In genomic region chr19:8361921-8362793, GRCh38 we compare ENCODE assay signal across 8 cellular contexts. TPM values are rescaled to one million over a fixed set of nuclear protein-coding genes. Genes with fewer than 3 reads are reported as not detected.
DNase-seq lines count a peak whose midpoint lies in the region; ATAC-seq and TF ChIP-seq lines count a peak whose summit lies in the region.

No MANE protein-coding gene starts in this region.

- H3K27me3 Mint-ChIP-seq in HFFc6 (ENCODE audit: insufficient read depth), result peaks cover 2% of the 10 kb centered on the region

- H3K27me3 ChIP-seq in AG04450 (ENCODE audit: control insufficient read depth, insufficient read depth, low read length) (peaks cover 3% of the 10 kb centered on the region), SJSA1 (replicated peaks) (no peaks in the 10 kb centered on the region), esophagus (ENCODE audit: control insufficient read depth in 1 of 2, insufficient read depth in 2 of 2, low read length in 2 of 2) (no peaks in the 10 kb centered on the region), muscle layer of colon (ENCODE audit: control insufficient read depth in 1 of 2, insufficient read depth in 2 of 2, low read length in 2 of 2) (no peaks in the 10 kb centered on the region)

- H3K4me3 Mint-ChIP-seq in HFFc6, result peak overlapping the region; percentile 69

- no peak for ATAC-seq in GM21737 (IDR thresholded peaks at IDR 0.05; ENCODE audit: unreplicated experiment)

- H3K27ac Mint-ChIP-seq in HFFc6, result peak overlapping the region; percentile 77

- no peaks in the 10 kb centered on the region for H3K9me3 Mint-ChIP-seq in HFFc6

- H3K36me3 ChIP-seq in SJSA1 (no peaks in the 10 kb centered on the region), esophagus (ENCODE audit: control insufficient read depth in 2 of 2, insufficient read depth in 2 of 2, low read length in 1 of 2) (no peaks in the 10 kb centered on the region), muscle layer of colon (ENCODE audit: insufficient read depth, low read length) (no peaks in the 10 kb centered on the region)

- peaks cover 32% of the 10 kb centered on the region for H3K4me1 Mint-ChIP-seq in HFFc6 (ENCODE audit: low read depth)

- H3K4me1 ChIP-seq in SJSA1 (replicated peaks) (peaks cover 32% of the 10 kb centered on the region), esophagus (ENCODE audit: control insufficient read depth in 2 of 2, insufficient read depth in 2 of 2, low read length in 1 of 2) (peaks cover 0 to 11% of the 10 kb centered on the region in 2 donors), muscle layer of colon (ENCODE audit: insufficient read depth, low read length) (peaks cover 28% of the 10 kb centered on the region)

- no peak for TF ChIP-seq CTCF in AG04450 (IDR thresholded peaks at IDR 0.05; ENCODE audit: low read depth, low read length)
- TF ChIP-seq CTCF in HFFc6 (IDR thresholded peaks at IDR 0.05), result no peak
- TF ChIP-seq CTCF in GM10248 (IDR thresholded peaks at IDR 0.05; ENCODE audit: control extremely low read depth, extremely low read depth, low read depth, missing control alignments), result no peak
- no peak for TF ChIP-seq CTCF in GM10266 (IDR thresholded peaks at IDR 0.05; ENCODE audit: control insufficient read depth, insufficient read depth, low read depth, missing control alignments)

- H3K27ac ChIP-seq in AG04450 (ENCODE audit: low read depth, low read length), result peak overlapping the region; percentile 84
- H3K27ac ChIP-seq in SJSA1, result 0 out of 2 replicates have a peak overlapping the region, but pooled peaks have one; percentile 20
- peak overlapping the region; percentile 98 for H3K27ac ChIP-seq in esophagus (ENCODE audit: low read depth in 2 of 2, low read length in 1 of 2)
- H3K27ac ChIP-seq in muscle layer of colon (ENCODE audit: low read depth, low read length), result peak overlapping the region; percentile 78

- no peaks in the 10 kb centered on the region for H3K36me3 Mint-ChIP-seq in HFFc6 (ENCODE audit: low read depth)

- H3K9me3 ChIP-seq in AG04450 (ENCODE audit: control insufficient read depth, insufficient read depth, low read length) (peaks cover 5% of the 10 kb centered on the region; the same call in 1 of the 2 replicates), SJSA1 (replicated peaks) (peaks cover 5% of the 10 kb centered on the region), esophagus (ENCODE audit: control insufficient read depth in 2 of 2, insufficient read depth in 1 of 2, low read depth in 1 of 2, low read length in 1 of 2) (no peaks in the 10 kb centered on the region), muscle layer of colon (ENCODE audit: low read length) (no peaks in the 10 kb centered on the region)

- DNase-seq in AG04450 (ENCODE audit: low read depth, low spot score) (peak; percentile 94), HFFc6 (peak; percentile 98), SJSA1 (ENCODE audit: low read depth in 1 of 2, low spot score in 2 of 2) (peak; percentile 84 to 95), GM10248 (ENCODE audit: extremely low spot score) (no peak), GM10266 (ENCODE audit: extremely low spot score) (no peak)

- POLR2A ChIA-PET in AG04450 (lab: Yijun Ruan, JAX) (interaction anchor here (0.7 to 3.8 kb wide), 6 partner anchors 8 to 62 kb away, joined by 4 to 21 read pairs (median 4); partner anchors contain the start of genes MARCHF2, NDUFA7, RAB11B and RPS28), GM10248 (lab: Yijun Ruan, JAX) (no interaction called here)

- H3K9ac ChIP-seq in muscle layer of colon (ENCODE audit: low read length), result no peak overlapping the region

- no peak overlapping the region for H3K4me3 ChIP-seq in AG04450 (ENCODE audit: low read depth, low read length)
- no peak overlapping the region for H3K4me3 ChIP-seq in SJSA1
- H3K4me3 ChIP-seq in esophagus (ENCODE audit: low read depth in 1 of 2, low read length in 2 of 2), result no peak overlapping the region
- H3K4me3 ChIP-seq in muscle layer of colon (ENCODE audit: low read depth in 1 of 2, low read length in 2 of 2), result no peak overlapping the region

- CTCF ChIA-PET in AG04450 (lab: Charles Lee) (interaction anchor here (0.8 to 2.1 kb wide), 4 partner anchors 9 to 219 kb away, joined by 3 to 12 read pairs (median 5); no protein-coding TSS in a partner anchor), GM10248 (lab: Yijun Ruan, JAX) (interaction anchor here (1.3 to 2.8 kb wide), 2 partner anchors 8 to 35 kb away, joined by 3 to 19 read pairs; no protein-coding TSS in a partner anchor)

- WGBS in esophagus, 2 donors, result 24 to 27% methylated on average over 12 of the region's 12 CpGs

RNA-seq across cellular contexts. Expression of gene ANGPTL4, which starts 1.8 kb away (rescaled TPM):
- polyA plus RNA-seq in AG04450 (2011; rRNA removed), result 1.3 and 1.7 TPM in 2 replicates
- 0.43 and 0.83 TPM in 2 replicates for polyA minus RNA-seq in AG04450 (2011; rRNA and poly(A)+ RNA removed)
- 1 to 10 TPM; 1.5 to 9.8 (median 2.0) TPM for total RNA-seq in HFFc6 (2021; fragmentation: NEBNext Ultra II Directional; extraction: Animal tissue kit (Norgen Biotek cat#: 25700))
- total RNA-seq in SJSA1 (2014; rRNA removed; shearing (Covaris generic)), result 1.5 and 3.4 TPM in 2 replicates
- 100 to 1,000 TPM in 1 of 2 donors, 10 to 100 TPM in 1; 27.2 to 126 TPM for polyA plus RNA-seq in esophagus

RNA-seq across cellular contexts. Expression of gene KANK3, which starts 19.1 kb away (rescaled TPM):
- polyA plus RNA-seq in AG04450 (2011; rRNA removed) (0.07 TPM in 1 of 2 replicates, not detected in the other), esophagus (1 to 10 TPM; 4.2 to 5.2 TPM)
- polyA minus RNA-seq in AG04450 (2011; rRNA and poly(A)+ RNA removed), result not detected in 2 replicates
- under 1 TPM in 2 of 6 experiments, not detected in 4; 0.26 to 0.30 TPM for total RNA-seq in HFFc6 (2021; fragmentation: NEBNext Ultra II Directional; extraction: Animal tissue kit (Norgen Biotek cat#: 25700))
- total RNA-seq in SJSA1 (2014; rRNA removed; shearing (Covaris generic)), result not detected in 2 replicates

RNA-seq across cellular contexts. Expression of gene RAB11B, which starts 28.0 kb away (rescaled TPM):
- polyA plus RNA-seq in AG04450 (2011; rRNA removed) (25.3 and 37.6 TPM in 2 replicates), esophagus (10 to 100 TPM; 60.8 to 75.3 TPM)
- polyA minus RNA-seq in AG04450 (2011; rRNA and poly(A)+ RNA removed), result 18.3 and 22.0 TPM in 2 replicates
- total RNA-seq in HFFc6 (2021; fragmentation: NEBNext Ultra II Directional; extraction: Animal tissue kit (Norgen Biotek cat#: 25700)), result 100 to 1,000 TPM in 1 of 6 experiments, 10 to 100 TPM in 5; 82.5 to 107 (median 92.4) TPM
- total RNA-seq in SJSA1 (2014; rRNA removed; shearing (Covaris generic)), result 5.6 and 9.1 TPM in 2 replicates

RNA-seq across cellular contexts. Expression of gene RPS28, which starts 40.9 kb away (rescaled TPM):
- polyA plus RNA-seq in AG04450 (2011; rRNA removed) (424 and 658 TPM in 2 replicates), esophagus (100 to 1,000 TPM; 725 to 804 TPM)
- 188 and 234 TPM in 2 replicates for polyA minus RNA-seq in AG04450 (2011; rRNA and poly(A)+ RNA removed)
- total RNA-seq in HFFc6 (2021; fragmentation: NEBNext Ultra II Directional; extraction: Animal tissue kit (Norgen Biotek cat#: 25700)), result 1,000 to 10,000 TPM; 1,135 to 1,536 (median 1,376) TPM
- total RNA-seq in SJSA1 (2014; rRNA removed; shearing (Covaris generic)), result 164 and 220 TPM in 2 replicates

RNA-seq across cellular contexts. Expression of gene NDUFA7, which starts 41.0 kb away (rescaled TPM):
- 31.5 and 46.1 TPM in 2 replicates for polyA plus RNA-seq in AG04450 (2011; rRNA removed)
- polyA minus RNA-seq in AG04450 (2011; rRNA and poly(A)+ RNA removed), result 38.6 and 56.7 TPM in 2 replicates
- total RNA-seq in HFFc6 (2021; fragmentation: NEBNext Ultra II Directional; extraction: Animal tissue kit (Norgen Biotek cat#: 25700)), result 10 to 100 TPM; 54.0 to 75.9 (median 61.1) TPM
- 33.5 and 58.1 TPM in 2 replicates for total RNA-seq in SJSA1 (2014; rRNA removed; shearing (Covaris generic))
- polyA plus RNA-seq in esophagus, result 100 to 1,000 TPM; 103 to 112 TPM

Comparison
In these comparisons a context has a peak if more than half of its experiments do, and no peak if none do; other contexts are left out.
1. DNase-seq: peak in AG04450 (single experiment), HFFc6 (single experiment) and SJSA1 (2 of 2); none in GM10248 (single experiment) and GM10266 (single experiment).
2. H3K27ac ChIP-seq: peak in every context shown above with its lines; median percentile 98 in esophagus; 84 in AG04450; 78 in muscle layer of colon; 20 in SJSA1.